ENCODE assay signal across 22 cellular contexts in the genomic region with DNA sequence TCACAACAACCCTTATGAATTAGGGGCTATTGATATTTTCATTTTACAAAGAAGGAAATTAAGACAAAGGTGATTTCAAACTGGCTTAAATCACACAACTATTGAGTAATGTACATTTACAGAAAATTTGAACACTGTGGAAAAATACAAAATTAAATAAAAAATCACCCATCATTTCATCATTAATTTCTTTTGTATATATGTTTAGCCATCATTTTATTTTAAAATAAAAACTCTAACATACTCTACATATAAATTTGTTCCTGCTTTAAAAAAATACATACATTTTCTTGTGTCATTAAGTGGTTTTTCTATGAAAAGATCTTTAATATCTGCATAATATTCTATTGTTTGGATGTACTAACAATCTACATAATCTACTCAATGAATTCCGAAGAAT. TPM values are rescaled to one million over a fixed set of nuclear protein-coding genes. Genes with fewer than 3 reads are reported as not detected.
DNase-seq lines count a peak whose midpoint lies in the region; ATAC-seq, FAIRE-seq and TF ChIP-seq lines count a peak whose summit lies in the region.
"Had no signal": no experiment of that assay in that cellular context is flagged by ENCODE, and none has a peak within 500 bp of the region (broad histone marks: within the 10 kb centered on the region; RNA-seq: fewer than 3 reads in every experiment).

No MANE protein-coding gene starts in this region.

- H3K36me3 ChIP-seq in IMR-90 (ENCODE audit: control insufficient read depth, insufficient read depth, low read length) (peaks cover 30% of the 10 kb centered on the region), kidney (ENCODE audit: control insufficient read depth in 1 of 2, insufficient read depth in 2 of 2, low read length in 2 of 2) (no peaks in the 10 kb centered on the region), testis (ENCODE audit: low read depth, missing control alignments) (no peaks in the 10 kb centered on the region)
- H3K36me3 ChIP-seq: BLaER1 had no signal

- dilution Hi-C loops in IMR-90 (cut with HindIII; ENCODE audit: low sequenced_read_pairs, unreplicated experiment): no loop called here

- no peak overlapping the region for H2BK120ac ChIP-seq in IMR-90 (ENCODE audit: low read depth, low read length)

- H2BK15ac ChIP-seq in IMR-90 (ENCODE audit: low read depth, low read length): no peak overlapping the region

- H4K91ac ChIP-seq in IMR-90 (ENCODE audit: insufficient read depth, low read depth, low read length): no peak overlapping the region

- in situ Hi-C loops in IMR-90 (cut with MboI; ENCODE audit: low sequenced_read_pairs): no loop called here

- H3K4me3 ChIP-seq in IMR-90 (ENCODE audit: insufficient read depth, low read depth, low read length) (no peak overlapping the region), kidney (ENCODE audit: low read length in 2 of 2) (no peak overlapping the region), testis (no peak overlapping the region)
- H3K4me3 ChIP-seq: BLaER1, GM23338 had no signal

- H3K14ac ChIP-seq in IMR-90 (replicated peaks; ENCODE audit: low read depth, low read length): no peak overlapping the region

- no TSS peak for BruUV-seq in IMR-90 (replicated peaks; lab: Mats Ljungman, UMichigan)

- peaks cover 5% of the 10 kb centered on the region; the same call in 1 of the 2 replicates for H4K20me1 ChIP-seq in IMR-90 (ENCODE audit: insufficient read depth, low read length)
- H4K20me1 ChIP-seq: BLaER1 had no signal

- peak; percentile 36 for FAIRE-seq in colon (lab: Jason Lieb, UNC)
- peak; percentile 84 for FAIRE-seq in kidney (lab: Jason Lieb, UNC)
- FAIRE-seq: GM12891, GM18507 had no signal

- no peak overlapping the region for H4K5ac ChIP-seq in IMR-90 (ENCODE audit: low read depth, low read length)

- H3K18ac ChIP-seq in IMR-90 (ENCODE audit: low read depth, low read length): no peak overlapping the region

- H2BK20ac ChIP-seq in IMR-90 (ENCODE audit: low read depth, low read length): no peak overlapping the region

- no peak overlapping the region for H4K8ac ChIP-seq in IMR-90 (ENCODE audit: low read depth in 2 of 2, low read length in 2 of 2)

- no peak overlapping the region for H2AFZ ChIP-seq in IMR-90 (replicated peaks; ENCODE audit: low read length, poor library complexity)

- H3K4ac ChIP-seq in IMR-90 (ENCODE audit: low read depth, low read length): no peak overlapping the region

- no peak for DNase-seq in IMR-90
- DNase-seq in kidney: no peak
- DNase-seq in testis: no peak
- no peak for DNase-seq in NCI-H526 (lab: John Stamatoyannopoulos, UW)
- no peak for DNase-seq in DMS53 treated with DMSO at 0.1 percent for 48 hours (lab: John Stamatoyannopoulos, UW; ENCODE audit: unreplicated experiment)
- DNase-seq: Caco-2; CD4-positive, CD25-positive, alpha-beta regulatory T cell; CD8-positive, alpha-beta T cell; DMS153; DMS79; EL; GF-D8; H9 had no signal

- no peak overlapping the region for H2AK5ac ChIP-seq in IMR-90 (ENCODE audit: low read depth, low read length)

- no peak overlapping the region for H3K9ac ChIP-seq in IMR-90 (ENCODE audit: low read depth, low read length)
- H3K9ac ChIP-seq in kidney (ENCODE audit: low read length in 2 of 2): no peak overlapping the region
- H3K9ac ChIP-seq: BLaER1 had no signal

- no peak overlapping the region for H2BK5ac ChIP-seq in IMR-90 (ENCODE audit: low read depth, low read length, poor library complexity, severe bottlenecking)

- no peak for ATAC-seq in IMR-90 (ENCODE audit: low read depth)
- no peak for ATAC-seq in HG03565 (IDR thresholded peaks at IDR 0.05; ENCODE audit: unreplicated experiment)
- no peak for ATAC-seq in esophagus mucosa
- ATAC-seq: CD8-positive, alpha-beta T cell had no signal

- intact Hi-C loops in IMR-90 (cut with micrococcal nuclease) (no loop called here), kidney (cut with DNase I) (no loop called here), testis (cut with DNase I; ENCODE audit: low total_unique reads) (no loop called here)

- TF ChIP-seq CTCF in IMR-90 (conservative IDR thresholded peaks at IDR 0.05; ENCODE audit: low read depth, low read length) (no peak), kidney (IDR thresholded peaks at IDR 0.05; ENCODE audit: borderline replicate concordance, extremely low read depth, insufficient read depth) (no peak), testis (IDR thresholded peaks at IDR 0.05) (no peak)

- no peak overlapping the region for H3K4me2 ChIP-seq in IMR-90 (ENCODE audit: low read depth, low read length)
- H3K4me2 ChIP-seq: BLaER1, GM23338 had no signal

- H3K56ac ChIP-seq in IMR-90 (ENCODE audit: extremely low read depth, insufficient read depth, low read length): no peak overlapping the region

- no peak for TF ChIP-seq RAD21 in IMR-90 (IDR thresholded peaks at IDR 0.05; ENCODE audit: low read length)

- peaks cover 14% of the 10 kb centered on the region for H3K9me1 ChIP-seq in IMR-90 (ENCODE audit: insufficient read depth, low read length)

- H3K9me3 ChIP-seq in IMR-90 (ENCODE audit: control insufficient read depth, insufficient read depth, low read length): no peaks in the 10 kb centered on the region
- no peaks in the 10 kb centered on the region for H3K9me3 ChIP-seq in kidney (ENCODE audit: control insufficient read depth in 1 of 2, low read length in 2 of 2)
- no peaks in the 10 kb centered on the region for H3K9me3 ChIP-seq in testis
- H3K9me3 ChIP-seq: BLaER1, Caco-2 had no signal

- no peak overlapping the region for H2AK9ac ChIP-seq in IMR-90 (replicated peaks; ENCODE audit: low read depth, low read length, poor library complexity)

- POLR2A ChIA-PET in IMR-90 (lab: Charles Lee; ENCODE audit: unreplicated experiment): no interaction called here

- H3K79me1 ChIP-seq in IMR-90 (ENCODE audit: low read depth in 1 of 2, low read length in 2 of 2): peaks cover 0 to 15% of the 10 kb centered on the region in 2 experiments; a peak in 1 of 4 replicates

- TF ChIP-seq POLR2A in IMR-90 (IDR thresholded peaks at IDR 0.05; ENCODE audit: low read depth, low read length): no peak
- TF ChIP-seq POLR2A in testis (IDR thresholded peaks at IDR 0.05): no peak

- no peaks in the 10 kb centered on the region for H3K27me3 ChIP-seq in IMR-90 (ENCODE audit: control insufficient read depth, insufficient read depth, low read length)
- H3K27me3 ChIP-seq in testis: no peaks in the 10 kb centered on the region
- H3K27me3 ChIP-seq: BLaER1 had no signal

- WGBS in IMR-90 (ENCODE audit: extremely low coverage in 2 of 2, insufficient read length in 1 of 2), 2 experiments: no CpG with 5 or more reads among the region's 1 CpG
- 90 to 91% methylated on average over 1 of the region's 1 CpG for WGBS in testis, 2 donors

- H3K23ac ChIP-seq in IMR-90 (ENCODE audit: low read depth, low read length): no peak overlapping the region

- H3K27ac ChIP-seq in IMR-90 (ENCODE audit: insufficient read depth, low read length) (no peak overlapping the region), kidney (ENCODE audit: low read depth in 2 of 2, low read length in 2 of 2) (no peak overlapping the region), testis (peak overlapping the region; percentile 12 to 53)
- H3K27ac ChIP-seq: BLaER1, C4-2B had no signal

- H3K4me1 ChIP-seq in IMR-90 (ENCODE audit: control insufficient read depth, insufficient read depth, low read length) (peaks cover 6% of the 10 kb centered on the region; the same call in 1 of the 2 replicates), kidney (ENCODE audit: control insufficient read depth in 1 of 2, insufficient read depth in 1 of 2, low read depth in 1 of 2, low read length in 2 of 2) (no peaks in the 10 kb centered on the region), testis (peaks cover 23% of the 10 kb centered on the region)
- H3K4me1 ChIP-seq: BLaER1, Caco-2 had no signal

- CTCF ChIA-PET in IMR-90 (lab: Yijun Ruan, JAX): no interaction called here

TF ChIP-seq in IMR-90, 13 proteins besides CTCF, POLR2A, EP300 and RAD21:
- TF ChIP-seq MAFK (IDR thresholded peaks at IDR 0.05; ENCODE audit: low read depth, low read length): 0 out of 2 replicates have a peak, but pooled peaks have one; percentile 3
- TF ChIP-seq RFX5 (IDR thresholded peaks at IDR 0.05; ENCODE audit: low read depth, low read length): no peak
- TF ChIP-seq, protein P1, sequence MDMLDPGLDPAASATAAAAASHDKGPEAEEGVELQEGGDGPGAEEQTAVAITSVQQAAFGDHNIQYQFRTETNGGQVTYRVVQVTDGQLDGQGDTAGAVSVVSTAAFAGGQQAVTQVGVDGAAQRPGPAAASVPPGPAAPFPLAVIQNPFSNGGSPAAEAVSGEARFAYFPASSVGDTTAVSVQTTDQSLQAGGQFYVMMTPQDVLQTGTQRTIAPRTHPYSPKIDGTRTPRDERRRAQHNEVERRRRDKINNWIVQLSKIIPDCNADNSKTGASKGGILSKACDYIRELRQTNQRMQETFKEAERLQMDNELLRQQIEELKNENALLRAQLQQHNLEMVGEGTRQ (IDR thresholded peaks at IDR 0.05; ENCODE audit: low read depth, low read length): no peak

RNA-seq across cellular contexts. Expression of a gene that starts 20.2 kb away (rescaled TPM):
- total RNA-seq in IMR-90 (2012; rRNA removed) (245 and 329 TPM in 2 replicates), kidney (2.4 TPM), testis (1,000 to 10,000 TPM; 1,237 to 1,538 TPM), esophagus mucosa (1.2 TPM)
- polyA plus RNA-seq in IMR-90 (2012; rRNA removed) (307 and 318 TPM in 2 replicates), kidney (ENCODE audit: insufficient read depth, low read depth, low replicate concordance) (1.6 TPM), testis (ENCODE audit: insufficient read depth, low read depth, low replicate concordance) (378 TPM)
- 365 and 454 TPM in 2 replicates for polyA plus RNA-seq in IMR-90 (2012; cell fraction: cytosol; rRNA removed)
- polyA plus RNA-seq in IMR-90 (2012; cell fraction: nucleus; rRNA removed; ENCODE audit: low replicate concordance): 223 and 373 TPM in 2 replicates
- total RNA-seq: A172; CD4-positive, CD25-positive, alpha-beta regulatory T cell; CD8-positive, alpha-beta T cell had no signal
- polyA plus RNA-seq: CD4-positive, CD25-positive, alpha-beta regulatory T cell had no signal

Comparison
In these comparisons a context has a peak if more than half of its experiments do, and no peak if none do; other contexts are left out.
1. H3K27ac ChIP-seq: peak in testis (2 of 2); none in IMR-90 (single experiment) and kidney (0 of 2).
2. RNA of a gene that starts 20.2 kb away (total RNA-seq): 1,237 to 1,538 TPM in testis and 245 to 329 TPM in IMR-90; 2.4 TPM in kidney (single experiment) and 1.2 TPM in esophagus mucosa (single experiment); every median in the first group is over 10 times any median in the second.